In genomic region chr1:10283318-10283984, GRCh38 we compare ENCODE assay signal across 9 cellular contexts.
DNase-seq lines count a peak whose midpoint lies in the region; ATAC-seq and TF ChIP-seq lines count a peak whose summit lies in the region.
"Had no signal": no experiment of that assay in that cellular context is flagged by ENCODE, and none has a peak within 500 bp of the region (broad histone marks: within the 10 kb centered on the region; RNA-seq: fewer than 3 reads in every experiment).

No MANE protein-coding gene starts in this region.

- H3K9me3 Mint-ChIP-seq in T-helper 2 cell treated with Interferon-gamma antibody and Interleukin-4, amounts not matched to agents 5 μg/mL and 100 μg/mL, for 36 hours = no peaks in the 10 kb centered on the region
- H3K9me3 Mint-ChIP-seq in memory B cell = no peaks in the 10 kb centered on the region

- no peak overlapping the region for H3K4me3 ChIP-seq in tibial nerve
- H3K4me3 ChIP-seq in stomach = no peak overlapping the region

- intact Hi-C loops in stomach (cut with DNase I; ENCODE audit: low total_unique reads) = no loop called here

- H3K27me3 ChIP-seq in tibial nerve (no peaks in the 10 kb centered on the region), stomach (no peaks in the 10 kb centered on the region)

- H3K36me3 ChIP-seq in tibial nerve (peaks cover 0 to 84% (median 0%) of the 10 kb centered on the region in 3 donors), stomach (peaks cover 14 to 76% (median 70%) of the 10 kb centered on the region in 4 donors)

- no peak for TF ChIP-seq CTCF in tibial nerve (IDR thresholded peaks at IDR 0.05)
- TF ChIP-seq CTCF in stomach (IDR thresholded peaks at IDR 0.05) = no peak

- H3K27ac ChIP-seq in tibial nerve = no peak overlapping the region
- no peak overlapping the region for H3K27ac ChIP-seq in stomach

- H3K36me3 Mint-ChIP-seq in T-helper 2 cell treated with Interferon-gamma antibody and Interleukin-4, amounts not matched to agents 5 μg/mL and 100 μg/mL, for 36 hours (ENCODE audit: low read depth) = peaks cover 13% of the 10 kb centered on the region
- peaks cover 14% of the 10 kb centered on the region for H3K36me3 Mint-ChIP-seq in memory B cell

- H3K27ac Mint-ChIP-seq in T-helper 2 cell treated with Interferon-gamma antibody and Interleukin-4, amounts not matched to agents 5 μg/mL and 100 μg/mL, for 36 hours = peak overlapping the region; percentile 56
- H3K27ac Mint-ChIP-seq in memory B cell = peak overlapping the region; percentile 50

- in situ Hi-C loops in ACHN (cut with HindIII; ENCODE audit: low pct_ligation_motif_present, low pct_unique_long_range_greater_than_20kb, low sequenced_read_pairs) = no loop called here

- H3K4me3 Mint-ChIP-seq in T-helper 2 cell treated with Interferon-gamma antibody and Interleukin-4, amounts not matched to agents 5 μg/mL and 100 μg/mL, for 36 hours = no peak overlapping the region
- H3K4me3 Mint-ChIP-seq in memory B cell = no peak overlapping the region

- H3K4me1 ChIP-seq in tibial nerve (peaks cover 0 to 3% (median 0%) of the 10 kb centered on the region in 4 donors), stomach (peaks cover 0 to 33% (median 8%) of the 10 kb centered on the region in 4 donors)

- DNase-seq in EH (ENCODE audit: low read depth) = peak; percentile 6
- DNase-seq in GM19238 (ENCODE audit: insufficient read length, low spot score) = peak; percentile 7
- peak; percentile 62 for DNase-seq in T-helper 2 cell treated with Interferon-gamma antibody and Interleukin-4, amounts not matched to agents 5 μg/mL and 100 μg/mL, for 36 hours (ENCODE audit: low spot score)
- no peak for DNase-seq in memory B cell (ENCODE audit: low spot score in 2 of 2)
- DNase-seq in ACHN = no peak
- no peak for DNase-seq in tibial nerve (ENCODE audit: low spot score in 2 of 2)
- DNase-seq in stomach = no peak
- no peak for DNase-seq in HuH-7.5 (ENCODE audit: low spot score)
- DNase-seq: activated CD4-positive, alpha-beta T cell treated with anti-CD3 and anti-CD28 coated beads for 1 hour had no signal

- H3K9me3 ChIP-seq in tibial nerve (no peaks in the 10 kb centered on the region), stomach (no peaks in the 10 kb centered on the region)

- WGBS in tibial nerve, 2 donors = 91 to 95% methylated on average over 3 of the region's 3 CpGs
- 76 to 92% (median 80%) methylated on average over 3 of the region's 3 CpGs for WGBS in stomach, 5 donors

- TF ChIP-seq EP300 in tibial nerve (IDR thresholded peaks at IDR 0.05) (no peak), stomach (IDR thresholded peaks at IDR 0.05) (no peak)

- no peak for TF ChIP-seq POLR2A in tibial nerve (IDR thresholded peaks at IDR 0.05)
- TF ChIP-seq POLR2A in stomach (IDR thresholded peaks at IDR 0.05) = no peak

- H3K4me1 Mint-ChIP-seq in T-helper 2 cell treated with Interferon-gamma antibody and Interleukin-4, amounts not matched to agents 5 μg/mL and 100 μg/mL, for 36 hours (ENCODE audit: low read depth) = peaks cover 17% of the 10 kb centered on the region
- H3K4me1 Mint-ChIP-seq in memory B cell = no peaks in the 10 kb centered on the region

- no peaks in the 10 kb centered on the region for H3K27me3 Mint-ChIP-seq in T-helper 2 cell treated with Interferon-gamma antibody and Interleukin-4, amounts not matched to agents 5 μg/mL and 100 μg/mL, for 36 hours (ENCODE audit: low read depth)
- no peaks in the 10 kb centered on the region for H3K27me3 Mint-ChIP-seq in memory B cell

- ATAC-seq in memory B cell (ENCODE audit: low read depth) = no peak

Comparison
In these comparisons a context has a peak if more than half of its experiments do, and no peak if none do; other contexts are left out.
1. DNase-seq: peak in EH (single experiment), GM19238 (single experiment) and T-helper 2 cell treated with Interferon-gamma antibody and Interleukin-4, amounts not matched to agents 5 μg/mL and 100 μg/mL, for 36 hours (single experiment); none in memory B cell (0 of 2), ACHN (single experiment), tibial nerve (0 of 2), stomach (single experiment) and HuH-7.5 (single experiment).